Comparison of ENCODE assay signal across 22 cellular contexts in the genomic region with DNA sequence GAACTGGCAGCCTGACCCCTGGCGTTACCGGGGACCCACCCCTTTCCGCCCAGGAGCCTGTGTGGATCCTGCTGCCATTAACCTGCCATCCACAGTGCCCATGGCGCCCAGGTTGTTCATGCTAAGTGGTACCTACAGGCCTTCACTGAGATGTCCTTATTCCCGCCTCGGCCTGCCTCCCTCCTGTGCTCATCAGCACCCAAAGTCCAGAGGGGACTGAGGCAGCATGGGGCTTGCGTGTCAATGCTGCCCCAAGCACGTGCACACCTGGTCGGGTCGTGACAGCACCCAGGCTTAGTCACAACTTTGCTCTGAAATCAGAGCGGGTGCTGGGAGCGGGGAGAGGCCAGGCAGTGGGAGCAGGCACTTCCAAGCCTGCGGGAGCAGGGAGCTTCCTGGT. TPM values are rescaled to one million over a fixed set of nuclear protein-coding genes. Genes with fewer than 3 reads are reported as not detected.
A peak's percentile ranks its signal among the peaks of the same experiment; 100 is the strongest.
DNase-seq lines count a peak whose midpoint lies in the region; ATAC-seq, FAIRE-seq and TF ChIP-seq lines count a peak whose summit lies in the region.
"Had no signal": no experiment of that assay in that cellular context is flagged by ENCODE, and none has a peak within 500 bp of the region (broad histone marks: within the 10 kb centered on the region; RNA-seq: fewer than 3 reads in every experiment).

No MANE protein-coding gene starts in this region.

- no peak overlapping the region for H3K9ac ChIP-seq in kidney (ENCODE audit: low read length in 2 of 2)
- no peak overlapping the region for H3K9ac ChIP-seq in neuronal stem cell (ENCODE audit: low read depth, low read length, poor library complexity)
- H3K9ac ChIP-seq: GM23248 had no signal

- intact Hi-C loops in kidney (cut with DNase I): loop anchor here (10.0 kb wide), 1 partner anchor 128 kb away; a partner anchor contains a TSS

- H2BK5ac ChIP-seq in neuronal stem cell (ENCODE audit: low read length): no peak overlapping the region

- H3K4me1 ChIP-seq in kidney (ENCODE audit: control insufficient read depth in 1 of 2, insufficient read depth in 1 of 2, low read depth in 1 of 2, low read length in 2 of 2) (peaks cover 0 to 4% of the 10 kb centered on the region in 2 donors), neuronal stem cell (ENCODE audit: control insufficient read depth in 2 of 2, insufficient read depth in 1 of 2, low read depth in 1 of 2, low read length in 2 of 2) (peaks cover 0 to 1% of the 10 kb centered on the region in 2 donors)

- no peak overlapping the region for H2BK12ac ChIP-seq in neuronal stem cell (ENCODE audit: low read length)

- peak overlapping the region; percentile 67 for H2BK15ac ChIP-seq in neuronal stem cell (ENCODE audit: low read length)

- no peak overlapping the region for H2BK120ac ChIP-seq in neuronal stem cell (ENCODE audit: low read depth, low read length)

- H2AK5ac ChIP-seq in neuronal stem cell (ENCODE audit: low read depth, low read length): peak overlapping the region; percentile 13

- peak overlapping the region; percentile 56 for H4K8ac ChIP-seq in neuronal stem cell (ENCODE audit: low read depth, low read length)

- H3K4me3 ChIP-seq in kidney (ENCODE audit: low read length in 2 of 2) (no peak overlapping the region), neuronal stem cell (ENCODE audit: low read length in 2 of 2) (no peak overlapping the region)
- H3K4me3 ChIP-seq: A549, GM23248 had no signal

- no peaks in the 10 kb centered on the region for H3K9me3 ChIP-seq in kidney (ENCODE audit: control insufficient read depth in 1 of 2, low read length in 2 of 2)
- H3K9me3 ChIP-seq in neuronal stem cell (replicated peaks in 1 of 2; ENCODE audit: control insufficient read depth in 2 of 2, insufficient read depth in 1 of 2, low read depth in 1 of 2, low read length in 2 of 2): peaks cover 8 to 15% of the 10 kb centered on the region in 2 donors
- H3K9me3 ChIP-seq: A549 had no signal

- H3K27ac ChIP-seq in kidney (ENCODE audit: low read depth in 2 of 2, low read length in 2 of 2) (no peak overlapping the region), neuronal stem cell (replicated peaks; ENCODE audit: low read length) (no peak overlapping the region)
- H3K27ac ChIP-seq: A549, C4-2B, GM23248 had no signal

- peak overlapping the region; percentile 80 for H3K27ac Mint-ChIP-seq in activated naive CD8-positive, alpha-beta T cell
- no peak overlapping the region for H3K27ac Mint-ChIP-seq in activated naive CD8-positive, alpha-beta T cell treated with anti-CD3 and anti-CD28 coated beads for 36 hours

- no peak overlapping the region for H2AFZ ChIP-seq in neuronal stem cell (ENCODE audit: low read length)
- H2AFZ ChIP-seq: GM23248 had no signal

- no peak for FAIRE-seq in kidney (lab: Jason Lieb, UNC)
- FAIRE-seq: A549, G401.6, GM12892, H1 had no signal

- H3K27me3 Mint-ChIP-seq in activated naive CD8-positive, alpha-beta T cell: no peaks in the 10 kb centered on the region
- peaks cover 4% of the 10 kb centered on the region for H3K27me3 Mint-ChIP-seq in activated naive CD8-positive, alpha-beta T cell treated with anti-CD3 and anti-CD28 coated beads for 36 hours

- WGBS in neuronal stem cell (ENCODE audit: extremely low coverage in 2 of 2, insufficient read length in 2 of 2, insufficient replicate concordance in 1 of 2), 2 donors: no CpG with 5 or more reads among the region's 13 CpGs

- H3K36me3 ChIP-seq in kidney (ENCODE audit: control insufficient read depth in 1 of 2, insufficient read depth in 2 of 2, low read length in 2 of 2): peaks cover 0 to 8% of the 10 kb centered on the region in 2 donors
- peaks cover 12 to 17% of the 10 kb centered on the region in 2 donors for H3K36me3 ChIP-seq in neuronal stem cell (replicated peaks in 1 of 2; ENCODE audit: control insufficient read depth in 2 of 2, insufficient read depth in 2 of 2, low read length in 2 of 2)

- peaks cover 0 to 2% (median 0%) of the 10 kb centered on the region in 3 experiments for H3K27me3 ChIP-seq in neuronal stem cell (ENCODE audit: control insufficient read depth in 3 of 3, insufficient read depth in 3 of 3, low read depth in 1 of 3, low read length in 3 of 3)

- peaks cover 37% of the 10 kb centered on the region for H3K4me1 Mint-ChIP-seq in activated naive CD8-positive, alpha-beta T cell (ENCODE audit: low read depth)
- peaks cover 26% of the 10 kb centered on the region for H3K4me1 Mint-ChIP-seq in activated naive CD8-positive, alpha-beta T cell treated with anti-CD3 and anti-CD28 coated beads for 36 hours

- H3K4ac ChIP-seq in neuronal stem cell (ENCODE audit: low read length): no peak overlapping the region

- peak overlapping the region; percentile 81 for H4K91ac ChIP-seq in neuronal stem cell (ENCODE audit: low read depth, low read length, poor library complexity)

- peak overlapping the region; percentile 86 for H3K23ac ChIP-seq in neuronal stem cell (ENCODE audit: low read depth, low read length, poor library complexity)

- H3K4me3 Mint-ChIP-seq in activated naive CD8-positive, alpha-beta T cell: no peak overlapping the region
- no peak overlapping the region for H3K4me3 Mint-ChIP-seq in activated naive CD8-positive, alpha-beta T cell treated with anti-CD3 and anti-CD28 coated beads for 36 hours
- H3K4me3 Mint-ChIP-seq: CD8-positive, alpha-beta T cell had no signal

- no peak overlapping the region for H3K4me2 ChIP-seq in neuronal stem cell (ENCODE audit: insufficient read depth, low read length, poor library complexity, severe bottlenecking)
- H3K4me2 ChIP-seq: A549 had no signal

- no peak for DNase-seq in activated naive CD8-positive, alpha-beta T cell treated with anti-CD3 and anti-CD28 coated beads for 36 hours
- DNase-seq in kidney (peak; percentile 64), neuronal stem cell (ENCODE audit: low spot score) (no peak), AG08395 (ENCODE audit: low spot score) (no peak), NCI-H2081 (lab: John Stamatoyannopoulos, UW) (no peak)
- DNase-seq: 8988T; ACHN; Caco-2; CD4-positive, CD25-positive, alpha-beta regulatory T cell; CD8-positive, alpha-beta T cell; DMS153; DND-41; GM23248; H7; HCEC 1CT had no signal

- no peak for ATAC-seq in HG03571 (IDR thresholded peaks at IDR 0.05; ENCODE audit: unreplicated experiment)
- ATAC-seq: A549; CD8-positive, alpha-beta T cell had no signal

- H3K18ac ChIP-seq in neuronal stem cell (ENCODE audit: low read length): no peak overlapping the region

- H3K9me3 Mint-ChIP-seq in activated naive CD8-positive, alpha-beta T cell (ENCODE audit: low read depth): no peaks in the 10 kb centered on the region
- peaks cover 5% of the 10 kb centered on the region for H3K9me3 Mint-ChIP-seq in activated naive CD8-positive, alpha-beta T cell treated with anti-CD3 and anti-CD28 coated beads for 36 hours

- H3K79me1 ChIP-seq in neuronal stem cell (ENCODE audit: low read depth, low read length): no peaks in the 10 kb centered on the region

- peaks cover 19% of the 10 kb centered on the region for H3K36me3 Mint-ChIP-seq in activated naive CD8-positive, alpha-beta T cell
- peaks cover 45% of the 10 kb centered on the region for H3K36me3 Mint-ChIP-seq in activated naive CD8-positive, alpha-beta T cell treated with anti-CD3 and anti-CD28 coated beads for 36 hours

- H3K14ac ChIP-seq in neuronal stem cell (ENCODE audit: low read length): no peak overlapping the region

- no peak for TF ChIP-seq CTCF in kidney (IDR thresholded peaks at IDR 0.05; ENCODE audit: borderline replicate concordance, extremely low read depth, insufficient read depth)

RNA-seq across cellular contexts. Expression of a gene that starts 3.7 kb away (rescaled TPM):
- 10 to 100 TPM; 42.6 to 44.5 TPM for total RNA-seq in activated naive CD8-positive, alpha-beta T cell treated with anti-CD3 and anti-CD28 coated beads for 36 hours
- 31.0 TPM for total RNA-seq in kidney
- 8.3 TPM for polyA plus RNA-seq in kidney (ENCODE audit: insufficient read depth, low read depth, low replicate concordance)
- polyA plus RNA-seq in neuronal stem cell (2013, experiment 1 of 2): 14.2 TPM
- polyA plus RNA-seq in neuronal stem cell (2013, experiment 2 of 2): 13.5 TPM
